ENCODE assay signal across 35 cellular contexts in the genomic region with DNA sequence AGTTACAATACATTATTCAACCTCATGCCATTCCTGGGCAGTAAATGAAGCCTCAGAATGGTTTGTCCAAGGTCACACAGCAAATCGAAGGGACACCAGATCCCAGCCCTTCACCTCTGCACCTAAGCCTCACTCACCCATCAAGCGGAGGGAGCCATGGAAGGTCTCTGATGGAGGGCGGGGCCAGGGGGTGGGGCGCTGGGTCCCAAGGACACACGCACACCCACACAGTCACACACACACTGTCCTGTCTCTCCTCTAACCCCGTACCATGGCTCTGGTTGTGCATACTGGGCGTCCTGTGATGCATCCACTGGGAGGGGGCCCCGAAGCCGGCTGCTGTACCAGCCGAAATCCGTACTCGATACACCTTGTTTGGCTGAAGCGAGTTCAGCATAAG. TPM values are rescaled to one million over a fixed set of nuclear protein-coding genes. Genes with fewer than 3 reads are reported as not detected.
"Had no signal": no experiment of that assay in that cellular context is flagged by ENCODE, and none has a peak within 500 bp of the region (broad histone marks: within the 10 kb centered on the region; RNA-seq: fewer than 3 reads in every experiment).

No MANE protein-coding gene starts in this region.

- H3K9me3 ChIP-seq: colonic mucosa, esophagus squamous epithelium, gastroesophageal sphincter had no signal

- H3K4me1 ChIP-seq: colonic mucosa had no signal

- FAIRE-seq: astrocyte, endometrium, endothelial cell of umbilical vein had no signal

- H3K36me3 ChIP-seq: brain microvascular endothelial cell, colonic mucosa, esophagus squamous epithelium had no signal

- H3K4me3 ChIP-seq: colonic mucosa, esophagus squamous epithelium, gastroesophageal sphincter had no signal

- H3K4me3 Mint-ChIP-seq: activated B cell treated with CpG ODN at 0.5 μM for 24 hours; activated CD8-positive, alpha-beta T cell treated with anti-CD3 and anti-CD28 coated beads for 36 hours; activated naive CD8-positive, alpha-beta T cell; activated T-cell treated with anti-CD3 and anti-CD28 coated beads, Interleukin-2, amount 50 U/mL, for 4 hours; activated T-helper 17 cell treated with anti-CD3 and anti-CD28 coated beads, Interleukin-2, amount 50 U/mL, for 72 hours; T-helper 17 cell; T-helper 2 cell treated with Interferon-gamma antibody and Interleukin-4, amounts not matched to agents 5 μg/mL and 100 μg/mL, for 36 hours had no signal

- DNase-seq: activated B cell treated with CpG ODN at 0.5 μM for 24 hours; activated CD4-positive, alpha-beta T cell treated with anti-CD3 and anti-CD28 coated beads for 48 hours; activated CD4-positive, alpha-beta T cell treated with anti-CD3 and anti-CD28 coated beads, Interleukin-2, amount 50 U/mL, for 1 hour; activated CD4-positive, alpha-beta T cell treated with anti-CD3 and anti-CD28 coated beads, Interleukin-2, amount 50 U/mL, for 48 hours; activated CD8-positive, alpha-beta memory T cell treated with anti-CD3 and anti-CD28 coated beads for 24 hours; activated CD8-positive, alpha-beta T cell treated with anti-CD3 and anti-CD28 coated beads for 36 hours; activated effector memory CD4-positive, alpha-beta T cell treated with Interleukin-2 at 50 U/mL for 16 hours; activated gamma-delta T cell treated with Interleukin-2 at 50 U/mL for 16 hours; activated naive CD4-positive, alpha-beta T cell treated with anti-CD3 and anti-CD28 coated beads, Interleukin-2, amount 50 U/mL, for 16 hours; activated naive CD4-positive, alpha-beta T cell treated with Interleukin-2 at 50 U/mL for 16 hours; activated T-cell treated with anti-CD3 and anti-CD28 coated beads, Interleukin-2, amount 50 U/mL, for 4 hours; amniotic stem cell; anterior cingulate cortex; brain microvascular endothelial cell; caudate nucleus; colonic mucosa; effector CD8-positive, alpha-beta T cell; esophagus squamous epithelium; foreskin melanocyte; T-helper 1 cell; T-helper 17 cell; T1000; WERI-Rb-1 had no signal

- ATAC-seq: activated CD4-positive, CD25-positive, alpha-beta regulatory T cell treated with anti-CD3 and anti-CD28 coated beads, Interleukin-2, amount 50 U/mL, for 24 hours; activated CD8-positive, alpha-beta T cell treated with anti-CD3 and anti-CD28 coated beads for 36 hours; activated T-cell treated with anti-CD3 and anti-CD28 coated beads, Interleukin-2, amount 50 U/mL, for 4 hours; activated T-helper 17 cell treated with anti-CD3 and anti-CD28 coated beads, Interleukin-2, amount 50 U/mL, for 72 hours; gastroesophageal sphincter; T-helper 17 cell had no signal

- H3K27ac Mint-ChIP-seq: activated B cell treated with CpG ODN at 0.5 μM for 24 hours; activated CD8-positive, alpha-beta T cell treated with anti-CD3 and anti-CD28 coated beads for 36 hours; activated naive CD8-positive, alpha-beta T cell; activated T-helper 17 cell treated with anti-CD3 and anti-CD28 coated beads, Interleukin-2, amount 50 U/mL, for 72 hours; T-helper 17 cell; T-helper 2 cell treated with Interferon-gamma antibody and Interleukin-4, amounts not matched to agents 5 μg/mL and 100 μg/mL, for 36 hours had no signal

- H3K36me3 Mint-ChIP-seq: activated naive CD8-positive, alpha-beta T cell had no signal

- H3K9me3 Mint-ChIP-seq: activated B cell treated with CpG ODN at 0.5 μM for 24 hours; activated CD8-positive, alpha-beta T cell treated with anti-CD3 and anti-CD28 coated beads for 36 hours; activated T-cell treated with anti-CD3 and anti-CD28 coated beads, Interleukin-2, amount 50 U/mL, for 4 hours; activated T-helper 17 cell treated with anti-CD3 and anti-CD28 coated beads, Interleukin-2, amount 50 U/mL, for 72 hours; T-helper 2 cell treated with Interferon-gamma antibody and Interleukin-4, amounts not matched to agents 5 μg/mL and 100 μg/mL, for 36 hours had no signal

- H3K27ac ChIP-seq: brain microvascular endothelial cell, colonic mucosa, epithelial cell of prostate, esophagus squamous epithelium, gastroesophageal sphincter, WERI-Rb-1 had no signal

RNA-seq across cellular contexts. Expression of a gene that starts 15.3 kb away (rescaled TPM):
- total RNA-seq: activated B cell treated with CpG ODN at 0.5 μM for 24 hours; activated CD8-positive, alpha-beta T cell treated with anti-CD3 and anti-CD28 coated beads for 36 hours; activated T-helper 17 cell treated with anti-CD3 and anti-CD28 coated beads, Interleukin-2, amount 50 U/mL, for 72 hours; bronchial epithelial cell; dermis microvascular lymphatic vessel endothelial cell; endothelial cell of umbilical vein; esophagus squamous epithelium; fibroblast of lung; T-helper 17 cell had no signal

RNA-seq across cellular contexts. Expression of a gene that starts 29.7 kb away (rescaled TPM):
- total RNA-seq: activated B cell treated with CpG ODN at 0.5 μM for 24 hours had no signal
